ENCODE assay signal across 8 cellular contexts in the genomic region with DNA sequence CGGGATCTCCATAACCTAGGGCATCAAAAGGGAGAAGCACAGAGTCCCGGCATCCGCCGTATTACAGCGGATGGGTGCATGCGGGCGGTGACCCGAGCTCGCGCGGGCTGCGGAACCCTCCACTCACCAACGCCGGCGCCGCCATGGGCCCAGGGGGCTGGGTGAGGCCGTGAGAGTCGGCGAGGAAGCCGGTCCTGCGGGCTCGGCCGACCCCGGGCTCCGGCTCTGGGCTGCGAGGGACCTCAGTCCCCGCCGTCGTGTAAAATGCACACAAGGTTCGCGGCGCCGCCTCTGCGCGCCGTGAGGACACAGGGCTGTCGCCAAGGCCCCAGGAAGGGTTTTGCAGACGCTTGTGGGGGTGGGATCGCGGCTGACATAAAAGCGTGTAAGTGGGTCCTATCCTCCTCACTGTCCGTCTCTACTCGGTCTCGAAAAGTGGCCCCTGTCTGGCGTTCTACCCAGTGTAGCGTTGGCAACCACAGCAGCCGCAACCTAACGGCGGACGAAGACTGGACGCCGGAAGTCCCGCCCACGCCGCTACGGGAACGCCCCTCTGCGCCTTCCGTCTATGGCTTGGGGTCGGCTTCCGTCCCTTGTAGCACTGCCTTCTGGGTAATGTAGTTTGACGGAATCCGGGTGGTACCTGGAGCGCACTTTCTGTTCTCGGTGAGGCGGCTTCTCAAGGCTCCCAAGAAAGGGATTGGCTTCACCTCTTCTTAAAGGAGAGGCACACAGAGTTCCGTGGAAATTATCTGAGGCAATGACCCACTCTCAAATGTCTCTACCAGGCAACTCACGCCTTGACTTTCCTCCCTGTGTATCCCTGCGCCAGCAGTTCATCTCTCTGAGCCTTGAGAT. TPM values are rescaled to one million over a fixed set of nuclear protein-coding genes. Genes with fewer than 3 reads are reported as not detected.
DNase-seq lines count a peak whose midpoint lies in the region; ATAC-seq and TF ChIP-seq lines count a peak whose summit lies in the region.

A gene (minus strand): TSS at position 519 of the 858 bp plus-strand sequence. CDS start 374 bp downstream, at position 145.

- WGBS in esophagus squamous epithelium, 2 donors: 7 to 40% methylated on average over 4 to 27 of the region's 69 CpGs

- peak within 1 kb of the TSS; percentile 66 for H3K4me3 ChIP-seq in OCI-LY1 (ENCODE audit: low read depth, low read length, poor library complexity, severe bottlenecking)
- H3K4me3 ChIP-seq in esophagus squamous epithelium: peak within 1 kb of the TSS; percentile 53 to 92 (median 79)
- peak within 1 kb of the TSS; percentile 83 to 94 for H3K4me3 ChIP-seq in muscle layer of duodenum (ENCODE audit: low read depth in 1 of 2, low read length in 2 of 2)

- H3K4me3 Mint-ChIP-seq in activated T-cell treated with anti-CD3 and anti-CD28 coated beads, Interleukin-2, amount 50 U/mL, for 24 hours: peak within 1 kb of the TSS; percentile 89

- no peaks in the 10 kb centered on the region; the same call in 1 of the 2 replicates for H3K36me3 ChIP-seq in OCI-LY1 (ENCODE audit: insufficient read depth, low read length)
- peaks cover 0 to 31% (median 5%) of the 10 kb centered on the region in 3 donors for H3K36me3 ChIP-seq in esophagus squamous epithelium
- H3K36me3 ChIP-seq in muscle layer of duodenum (ENCODE audit: control insufficient read depth in 1 of 2, insufficient read depth in 2 of 2, low read length in 2 of 2): peaks cover 13 to 21% of the 10 kb centered on the region in 2 donors

- no peak for TF ChIP-seq CTCF in OCI-LY1 (IDR thresholded peaks at IDR 0.05; ENCODE audit: low read length)
- no peak for TF ChIP-seq CTCF in esophagus squamous epithelium (IDR thresholded peaks at IDR 0.05)

- H3K4me1 ChIP-seq in OCI-LY1 (ENCODE audit: insufficient read depth, low read length, severe bottlenecking) (peaks cover 3% of the 10 kb centered on the region), esophagus squamous epithelium (peaks cover 3 to 19% (median 6%) of the 10 kb centered on the region in 3 donors), muscle layer of duodenum (ENCODE audit: control insufficient read depth in 1 of 2, insufficient read depth in 2 of 2, low read length in 2 of 2) (peaks cover 0 to 13% of the 10 kb centered on the region in 2 donors)

- peak within 1 kb of the TSS; percentile 94 for H3K27ac Mint-ChIP-seq in activated T-cell treated with anti-CD3 and anti-CD28 coated beads, Interleukin-2, amount 50 U/mL, for 24 hours

- no peaks in the 10 kb centered on the region for H3K79me2 ChIP-seq in OCI-LY1 (ENCODE audit: insufficient read depth, low read length)

- H2AFZ ChIP-seq in OCI-LY1 (ENCODE audit: low read length): peak within 1 kb of the TSS; percentile 56

- peaks cover 48% of the 10 kb centered on the region for H3K36me3 Mint-ChIP-seq in activated T-cell treated with anti-CD3 and anti-CD28 coated beads, Interleukin-2, amount 50 U/mL, for 24 hours (ENCODE audit: low read depth)

- H3K27ac ChIP-seq in OCI-LY1 (ENCODE audit: low read depth, low read length, poor library complexity, severe bottlenecking): no peak within 1 kb of the TSS
- H3K27ac ChIP-seq in esophagus squamous epithelium: peak within 1 kb of the TSS; percentile 50 to 86 (median 80)
- H3K27ac ChIP-seq in muscle layer of duodenum (ENCODE audit: low read length): peak within 1 kb of the TSS; percentile 59

- H3F3A ChIP-seq in OCI-LY1 (ENCODE audit: insufficient read depth, low read length): no peaks in the 10 kb centered on the region

- H3K9me3 ChIP-seq in OCI-LY1 (ENCODE audit: low read length) (no peaks in the 10 kb centered on the region), esophagus squamous epithelium (no peaks in the 10 kb centered on the region), muscle layer of duodenum (ENCODE audit: control insufficient read depth in 1 of 2, low read length in 2 of 2) (no peaks in the 10 kb centered on the region)

- peaks cover 9% of the 10 kb centered on the region for H3K9me3 Mint-ChIP-seq in activated T-cell treated with anti-CD3 and anti-CD28 coated beads, Interleukin-2, amount 50 U/mL, for 24 hours

- DNase-seq in COR-L47 (lab: John Stamatoyannopoulos, UW) (peak; percentile 88), HS-27A (ENCODE audit: low read depth) (peak; percentile 86), esophagus squamous epithelium (lab: John Stamatoyannopoulos, UW) (peak; percentile 54)
- peak; percentile 93 for DNase-seq in activated T-cell treated with anti-CD3 and anti-CD28 coated beads, Interleukin-2, amount 50 U/mL, for 24 hours
- peak; percentile 76 for DNase-seq in stimulated activated CD8-positive, alpha-beta memory T cell treated with anti-CD3 and anti-CD28 coated beads, Interleukin-7, amount 100 ng/mL, for 24 hours (ENCODE audit: low read depth)

- no peaks in the 10 kb centered on the region for H4K20me1 ChIP-seq in OCI-LY1 (ENCODE audit: insufficient read depth, low read length)

- no peaks in the 10 kb centered on the region for H3K9me2 ChIP-seq in OCI-LY1 (ENCODE audit: low read depth, low read length)

- peak within 1 kb of the TSS; percentile 66 for H3K4me2 ChIP-seq in OCI-LY1 (ENCODE audit: low read length)

- peaks cover 17% of the 10 kb centered on the region for H3K27me3 Mint-ChIP-seq in activated T-cell treated with anti-CD3 and anti-CD28 coated beads, Interleukin-2, amount 50 U/mL, for 24 hours

- intact Hi-C loops in esophagus squamous epithelium (cut with DNase I): no loop called here

- H3K27me3 ChIP-seq in OCI-LY1 (ENCODE audit: insufficient read depth, low read length) (no peaks in the 10 kb centered on the region), esophagus squamous epithelium (peaks cover 0 to 16% (median 0%) of the 10 kb centered on the region in 4 donors), muscle layer of duodenum (ENCODE audit: low read depth, low read length) (no peaks in the 10 kb centered on the region)

- peak; percentile 77 for ATAC-seq in GM19468 (IDR thresholded peaks at IDR 0.05; ENCODE audit: extremely low read depth, unreplicated experiment)

- H3K4me1 Mint-ChIP-seq in activated T-cell treated with anti-CD3 and anti-CD28 coated beads, Interleukin-2, amount 50 U/mL, for 24 hours (ENCODE audit: low read depth): peaks cover 16% of the 10 kb centered on the region

- peak within 1 kb of the TSS; percentile 44 for H3K9ac ChIP-seq in OCI-LY1 (ENCODE audit: low read length)

- TF ChIP-seq POLR2A in esophagus squamous epithelium (IDR thresholded peaks at IDR 0.05): peak in 1 of 4 donors; percentile 46

RNA-seq across cellular contexts. Expression of the gene that starts here (rescaled TPM):
- 1 to 10 TPM; 1.9 to 6.1 (median 2.6) TPM for total RNA-seq in esophagus squamous epithelium
